Comparison of ENCODE assay signal across 1 cellular context in genomic region chr12:46814143-46814542, GRCh38.
TF ChIP-seq lines count a peak whose summit lies in the region.

No MANE protein-coding gene starts in this region.

TF ChIP-seq in HepG2, 621 proteins besides CTCF, POLR2A, EP300 and RAD21 (continued from another document):
- TF ChIP-seq BCLAF1 (IDR thresholded peaks at IDR 0.05) (no peak), ZNF160 (CRISPR knock-in tag; IDR thresholded peaks at IDR 0.05) (no peak), SCMH1 (CRISPR knock-in tag; IDR thresholded peaks at IDR 0.05; ENCODE audit: borderline replicate concordance) (no peak), ZNF709 (CRISPR knock-in tag; IDR thresholded peaks at IDR 0.05) (peak; percentile 52; the same call in 1 of the 2 replicates), NCOA2 (CRISPR knock-in tag; IDR thresholded peaks at IDR 0.05) (peak; percentile 92), NFE2L2 (IDR thresholded peaks at IDR 0.05; ENCODE audit: low read length) (no peak), TFAP4 (IDR thresholded peaks at IDR 0.05; ENCODE audit: borderline replicate concordance, low read depth) (peak; percentile 45; the same call in 1 of the 2 replicates), RXRA (CRISPR knock-in tag; IDR thresholded peaks at IDR 0.05) (no peak; the same call in 1 of the 2 replicates)
